Comparison of ENCODE assay signal across 15 cellular contexts in the genomic region with DNA sequence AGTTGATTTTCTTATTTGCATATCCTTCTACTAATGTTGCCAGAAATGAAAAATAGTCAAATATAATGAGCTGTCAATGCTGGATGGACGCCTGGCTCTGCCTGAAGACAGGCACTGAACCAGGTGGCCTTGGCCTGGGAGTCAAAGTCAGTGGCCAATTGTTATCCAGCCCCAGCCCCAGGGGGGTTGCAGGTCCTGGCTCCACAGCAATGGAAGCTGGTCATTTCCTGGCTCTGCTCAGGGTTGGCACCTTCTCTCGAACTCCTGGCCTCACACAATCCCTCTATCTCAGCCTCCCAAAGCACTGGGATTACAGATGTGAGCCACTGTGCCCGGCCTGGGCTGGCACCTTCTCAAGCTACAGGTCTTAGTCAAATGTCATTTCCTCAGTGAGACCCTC.
"Had no signal": no experiment of that assay in that cellular context is flagged by ENCODE, and none has a peak within 500 bp of the region (broad histone marks: within the 10 kb centered on the region; RNA-seq: fewer than 3 reads in every experiment).

No MANE protein-coding gene starts in this region.

- H3K9me3 ChIP-seq: adrenal gland, body of pancreas, stomach had no signal

- DNase-seq: activated B cell treated with CpG ODN at 0.5 μM for 24 hours; activated CD4-positive, alpha-beta T cell treated with anti-CD3 and anti-CD28 coated beads, Interleukin-2, amount 10 ng/mL, durations not matched to agents 24 days and 14 days; activated naive CD4-positive, alpha-beta T cell treated with anti-CD3 and anti-CD28 coated beads, Interleukin-2, amount 50 U/mL, for 16 hours; adrenal gland; body of pancreas; dorsolateral prefrontal cortex; left cardiac atrium; nucleus accumbens; stimulated activated CD4-positive, alpha-beta T cell treated with anti-CD3 and anti-CD28 coated beads, Interleukin-15, amount 100 ng/mL, for 24 hours; stimulated activated CD4-positive, alpha-beta T cell treated with anti-CD3 and anti-CD28 coated beads, Interleukin-4, amount 100 ng/mL, for 24 hours; stomach; T-helper 17 cell had no signal

- ATAC-seq: body of pancreas; natural killer cell treated with Interleukin-12 subunit alpha and Interleukin-12 subunit beta and Interleukin-15 and Interleukin-18, amount 100 ng/mL, for 72 hours; T-helper 17 cell had no signal

- H3K27me3 ChIP-seq: adrenal gland, body of pancreas, stomach had no signal

- H3K4me1 ChIP-seq: adrenal gland, body of pancreas had no signal

- H3K27ac Mint-ChIP-seq: activated B cell treated with CpG ODN at 0.5 μM for 24 hours; activated CD4-positive, alpha-beta T cell treated with anti-CD3 and anti-CD28 coated beads, Interleukin-2, amount 10 ng/mL, durations not matched to agents 24 days and 14 days; activated T-helper 2 cell treated with anti-CD3 and anti-CD28 coated beads, Interferon-gamma antibody, Interleukin-2, Interleukin-4, amounts not matched to agents 10 μg/mL and 5 μg/mL and 100 μg/mL, durations not matched to agents 14 hours and 24 hours and 36 hours; natural killer cell treated with Interleukin-12 subunit alpha and Interleukin-12 subunit beta and Interleukin-15 and Interleukin-18, amount 100 ng/mL, for 72 hours; T-helper 17 cell had no signal

- H3K36me3 Mint-ChIP-seq: natural killer cell treated with Interleukin-12 subunit alpha and Interleukin-12 subunit beta and Interleukin-15 and Interleukin-18, amount 100 ng/mL, for 72 hours had no signal

- H3K36me3 ChIP-seq: adrenal gland, stomach had no signal

- H3K27ac ChIP-seq: adrenal gland, body of pancreas, dorsolateral prefrontal cortex, stomach had no signal

- H3K4me3 Mint-ChIP-seq: activated B cell treated with CpG ODN at 0.5 μM for 24 hours; activated CD4-positive, alpha-beta T cell treated with anti-CD3 and anti-CD28 coated beads, Interleukin-2, amount 10 ng/mL, durations not matched to agents 24 days and 14 days; natural killer cell treated with Interleukin-12 subunit alpha and Interleukin-12 subunit beta and Interleukin-15 and Interleukin-18, amount 100 ng/mL, for 72 hours; T-helper 17 cell had no signal

- H3K9me3 Mint-ChIP-seq: activated B cell treated with CpG ODN at 0.5 μM for 24 hours; activated CD4-positive, alpha-beta T cell treated with anti-CD3 and anti-CD28 coated beads, Interleukin-2, amount 10 ng/mL, durations not matched to agents 24 days and 14 days; activated T-helper 2 cell treated with anti-CD3 and anti-CD28 coated beads, Interferon-gamma antibody, Interleukin-2, Interleukin-4, amounts not matched to agents 10 μg/mL and 5 μg/mL and 100 μg/mL, durations not matched to agents 14 hours and 24 hours and 36 hours; natural killer cell treated with Interleukin-12 subunit alpha and Interleukin-12 subunit beta and Interleukin-15 and Interleukin-18, amount 100 ng/mL, for 72 hours had no signal

- H3K4me1 Mint-ChIP-seq: activated B cell treated with CpG ODN at 0.5 μM for 24 hours; activated CD4-positive, alpha-beta T cell treated with anti-CD3 and anti-CD28 coated beads, Interleukin-2, amount 10 ng/mL, durations not matched to agents 24 days and 14 days had no signal

- H3K4me3 ChIP-seq: adrenal gland, body of pancreas, dorsolateral prefrontal cortex, lung, stomach had no signal
